In the genomic region with DNA sequence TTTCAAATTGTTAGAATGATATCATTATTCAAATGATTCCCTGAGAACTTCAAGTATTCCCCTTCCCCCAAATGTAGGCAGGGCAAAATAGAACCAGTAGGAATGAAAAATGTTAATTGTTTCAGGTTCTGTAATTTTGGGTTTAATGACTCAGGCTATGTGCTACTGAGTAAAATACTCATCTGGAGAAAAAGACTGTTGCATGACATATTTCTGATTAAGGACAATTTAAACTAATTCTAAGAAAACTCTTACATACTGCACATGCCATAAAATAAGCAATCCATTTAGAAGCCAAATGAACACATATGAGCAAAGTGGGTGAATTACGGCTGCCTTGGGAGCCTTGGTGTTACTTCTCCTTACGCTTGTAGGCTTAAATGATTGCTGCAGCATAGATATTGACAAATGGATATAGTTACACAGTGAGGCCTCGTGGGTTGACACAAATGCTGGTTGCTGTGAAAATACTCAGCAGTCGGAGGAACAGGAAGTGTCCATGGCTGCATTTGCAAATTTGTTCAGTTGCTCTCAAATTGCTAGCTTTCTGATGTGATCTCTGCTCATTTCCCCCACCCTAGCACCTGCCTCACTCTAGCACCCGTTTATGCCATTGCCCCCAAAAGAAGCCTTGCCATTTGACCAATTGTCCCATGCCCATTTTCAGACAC, we compare ENCODE assay signal across 11 cellular contexts.
DNase-seq lines count a peak whose midpoint lies in the region; ATAC-seq and TF ChIP-seq lines count a peak whose summit lies in the region.
"Had no signal": no experiment of that assay in that cellular context is flagged by ENCODE, and none has a peak within 500 bp of the region (broad histone marks: within the 10 kb centered on the region; RNA-seq: fewer than 3 reads in every experiment).

No MANE protein-coding gene starts in this region.

- H3K27me3 ChIP-seq in ovary (no peaks in the 10 kb centered on the region), left ventricle myocardium inferior (ENCODE audit: low read depth) (no peaks in the 10 kb centered on the region)
- H3K27me3 ChIP-seq: foreskin keratinocyte had no signal

- TF ChIP-seq CTCF in NB4 (IDR thresholded peaks at IDR 0.05; ENCODE audit: low read depth, low read length) (no peak), ovary (IDR thresholded peaks at IDR 0.05) (no peak), left ventricle myocardium inferior (IDR thresholded peaks at IDR 0.05; ENCODE audit: borderline replicate concordance) (no peak)

- H3K4me1 ChIP-seq in ovary (ENCODE audit: insufficient read depth), result no peaks in the 10 kb centered on the region
- no peaks in the 10 kb centered on the region for H3K4me1 ChIP-seq in left ventricle myocardium inferior
- H3K4me1 ChIP-seq: foreskin keratinocyte had no signal

- no peak for TF ChIP-seq EP300 in ovary (IDR thresholded peaks at IDR 0.05)

- no peaks in the 10 kb centered on the region for H3K36me3 Mint-ChIP-seq in effector memory CD8-positive, alpha-beta T cell (ENCODE audit: insufficient read depth)

- H3K36me3 ChIP-seq in ovary (no peaks in the 10 kb centered on the region), left ventricle myocardium inferior (no peaks in the 10 kb centered on the region)

- H3K4me3 Mint-ChIP-seq in effector memory CD8-positive, alpha-beta T cell, result peak overlapping the region; percentile 17 to 60

- peaks cover 36 to 40% of the 10 kb centered on the region in 2 donors for H3K4me1 Mint-ChIP-seq in effector memory CD8-positive, alpha-beta T cell (ENCODE audit: low read depth in 2 of 2)

- peak; percentile 23 for ATAC-seq in GM21423 (IDR thresholded peaks at IDR 0.05; ENCODE audit: unreplicated experiment)
- ATAC-seq in effector memory CD8-positive, alpha-beta T cell (replicated peaks), result no peak
- ATAC-seq: foreskin keratinocyte had no signal

- no peaks in the 10 kb centered on the region for H3K27me3 Mint-ChIP-seq in effector memory CD8-positive, alpha-beta T cell

- H3K27ac ChIP-seq in ovary, result no peak overlapping the region
- H3K27ac ChIP-seq in left ventricle myocardium inferior (replicated peaks), result no peak overlapping the region
- H3K27ac ChIP-seq: foreskin keratinocyte, skin epidermis had no signal

- H3K4me3 ChIP-seq in NB4 (ENCODE audit: low read depth, low read length) (no peak overlapping the region), ovary (no peak overlapping the region), left ventricle myocardium inferior (no peak overlapping the region)
- H3K4me3 ChIP-seq: skin epidermis had no signal

- TF ChIP-seq POLR2A in NB4 (IDR thresholded peaks at IDR 0.05; ENCODE audit: extremely low read depth, insufficient read length) (no peak), ovary (IDR thresholded peaks at IDR 0.05) (no peak)

- 78 to 85% (median 79%) methylated on average over 5 of the region's 5 CpGs for WGBS in ovary, 3 donors

- no peaks in the 10 kb centered on the region for H3K9me3 Mint-ChIP-seq in effector memory CD8-positive, alpha-beta T cell

- intact Hi-C loops in ovary (cut with DNase I) (no loop called here), left ventricle myocardium inferior (cut with micrococcal nuclease) (no loop called here)

- H3K27ac Mint-ChIP-seq in effector memory CD8-positive, alpha-beta T cell, result no peak overlapping the region

- DNase-seq in DMS53 (lab: John Stamatoyannopoulos, UW) (peak; percentile 88), NB4 (ENCODE audit: low read depth) (peak; percentile 84), ovary (no peak), DMS 273 treated with DMSO at 0.1 percent for 48 hours (lab: John Stamatoyannopoulos, UW) (no peak), left ventricle myocardium inferior (no peak)
- peak in 2 of 3 experiments; percentile 9 to 14 for DNase-seq in effector memory CD8-positive, alpha-beta T cell
- DNase-seq in activated effector memory CD4-positive, alpha-beta T cell treated with Interleukin-2 at 50 U/mL for 16 hours, result no peak
- DNase-seq: foreskin keratinocyte, NCI-H1048 had no signal

- no peaks in the 10 kb centered on the region for H3K9me3 ChIP-seq in ovary
- H3K9me3 ChIP-seq in left ventricle myocardium inferior (replicated peaks), result no peaks in the 10 kb centered on the region

Comparison
In these comparisons a context has a peak if more than half of its experiments do, and no peak if none do; other contexts are left out.
1. DNase-seq: peak in DMS53 (single experiment), NB4 (single experiment) and effector memory CD8-positive, alpha-beta T cell (2 of 3); none in activated effector memory CD4-positive, alpha-beta T cell treated with Interleukin-2 at 50 U/mL for 16 hours (single experiment), ovary (0 of 5), DMS 273 treated with DMSO at 0.1 percent for 48 hours (single experiment) and left ventricle myocardium inferior (single experiment).